16 cellular contexts compared by ENCODE assay signal in genomic region chr3:171352387-171352935, GRCh38.
DNase-seq lines count a peak whose midpoint lies in the region; ATAC-seq and TF ChIP-seq lines count a peak whose summit lies in the region.
"Had no signal": no experiment of that assay in that cellular context is flagged by ENCODE, and none has a peak within 500 bp of the region (broad histone marks: within the 10 kb centered on the region; RNA-seq: fewer than 3 reads in every experiment).

No MANE protein-coding gene starts in this region.

- DNase-seq in DMS79 treated with DMSO at 0.1 percent for 48 hours (lab: John Stamatoyannopoulos, UW) (peak; percentile 76), smooth muscle cell (lab: John Stamatoyannopoulos, UW; ENCODE audit: unreplicated experiment) (no peak), Ammon's horn (ENCODE audit: low spot score) (no peak), EL (no peak)
- DNase-seq: CD8-positive, alpha-beta memory T cell; MM.1S; NCI-H2081; NCI-H510A; NCI-H774; OCI-M1; RPMI8226; SIG-M5 had no signal

- H4K20me1 ChIP-seq in smooth muscle cell (ENCODE audit: low read depth), result peaks cover 14% of the 10 kb centered on the region

- H3K79me2 ChIP-seq in smooth muscle cell (ENCODE audit: low read depth), result peaks cover 13% of the 10 kb centered on the region

- H3K4me2 ChIP-seq in smooth muscle cell, result no peak overlapping the region

- ATAC-seq in GM18858 (IDR thresholded peaks at IDR 0.05; ENCODE audit: unreplicated experiment), result no peak

- 77% methylated on average over 2 of the region's 2 CpGs for WGBS in smooth muscle cell (ENCODE audit: low lambda C conversion rate)

- CTCF ChIA-PET in HEK293 (lab: Yijun Ruan, JAX), result no interaction called here

- POLR2A ChIA-PET in HEK293 (lab: Yijun Ruan, JAX), result no interaction called here

- H3K4me1 ChIP-seq in HEK293 (ENCODE audit: control insufficient read depth, insufficient read depth, low read length) (peaks cover 39% of the 10 kb centered on the region), smooth muscle cell (ENCODE audit: low read depth) (peaks cover 18% of the 10 kb centered on the region)

- H3K9me3 ChIP-seq in HEK293 (ENCODE audit: control insufficient read depth, insufficient read depth, low read depth, low read length) (no peaks in the 10 kb centered on the region), smooth muscle cell (replicated peaks; ENCODE audit: low read depth) (no peaks in the 10 kb centered on the region)
- H3K9me3 ChIP-seq: HAP-1 had no signal

- peaks cover 7% of the 10 kb centered on the region for H3F3A ChIP-seq in smooth muscle cell (ENCODE audit: low read depth)

- no peak overlapping the region for H2AFZ ChIP-seq in smooth muscle cell (ENCODE audit: low read depth)

- H3K36me3 ChIP-seq in HEK293 (ENCODE audit: control insufficient read depth in 2 of 2, insufficient read depth in 1 of 2, low read length in 2 of 2) (no peaks in the 10 kb centered on the region), smooth muscle cell (ENCODE audit: low read depth) (no peaks in the 10 kb centered on the region)
- H3K36me3 ChIP-seq: HAP-1 had no signal

- peak overlapping the region; percentile 13; the same call in 1 of the 2 replicates for H3K27ac ChIP-seq in HEK293 (ENCODE audit: extremely low read depth, low read depth, low read length)
- H3K27ac ChIP-seq in cingulate gyrus (ENCODE audit: low read depth, low read length), result peak overlapping the region; percentile 7
- H3K27ac ChIP-seq in smooth muscle cell (ENCODE audit: low read depth), result peak overlapping the region; percentile 71

- no peak overlapping the region for H3K9ac ChIP-seq in smooth muscle cell (ENCODE audit: low read depth)

- no peaks in the 10 kb centered on the region for H3K27me3 ChIP-seq in smooth muscle cell (ENCODE audit: low read depth)

- no peak overlapping the region for H3K4me3 ChIP-seq in HEK293 (ENCODE audit: low read depth, low read length)
- no peak overlapping the region for H3K4me3 ChIP-seq in smooth muscle cell
- H3K4me3 ChIP-seq: HAP-1 had no signal

- TF ChIP-seq CTCF in HEK293 (tag by site-specific recombination; IDR thresholded peaks at IDR 0.05) (no peak), smooth muscle cell (IDR thresholded peaks at IDR 0.05; ENCODE audit: borderline replicate concordance, insufficient read depth, poor library complexity, severe bottlenecking) (no peak)

TF ChIP-seq in HEK293, 187 proteins besides CTCF, POLR2A, EP300 and RAD21:
- TF ChIP-seq ZNF19 (tag by site-specific recombination; IDR thresholded peaks at IDR 0.05; ENCODE audit: low read depth) (no peak), PRDM4 (tag by site-specific recombination; IDR thresholded peaks at IDR 0.05) (peak; percentile 53; the same call in 1 of the 2 replicates)

Comparison
In these comparisons a context has a peak if more than half of its experiments do, and no peak if none do; other contexts are left out.
1. H3K27ac ChIP-seq: peak in every context shown above with its lines; median percentile 71 in smooth muscle cell; 13 in HEK293; 7 in cingulate gyrus.